Comparison of ENCODE assay signal across 23 cellular contexts in genomic region chr9:132511191-132511999, GRCh38.
"Had no signal": no experiment of that assay in that cellular context is flagged by ENCODE, and none has a peak within 500 bp of the region (broad histone marks: within the 10 kb centered on the region; RNA-seq: fewer than 3 reads in every experiment).

No MANE protein-coding gene starts in this region.

- H3K9me3 ChIP-seq: SJSA1 had no signal

- H3K9me3 Mint-ChIP-seq: IgD-negative memory B cell had no signal

- H3K4me2 ChIP-seq: KMS-11 had no signal

- ATAC-seq: K562 had no signal

- H3K27ac Mint-ChIP-seq: IgD-negative memory B cell had no signal

- DNase-seq: Kasumi-1, MM.1S, NCI-H1092 treated with DMSO at 0.1 percent for 48 hours, NCI-H1436, NCI-H187, NCI-H2029, NCI-H2081 treated with DMSO at 0.1 percent for 48 hours, NCI-H2171, NCI-H226, NCI-H446, NCI-H510A, NCI-H524 treated with DMSO at 0.1 percent for 48 hours, NCI-H69, NCI-H774, Right ventricle myocardium superior, RPMI8226, SIG-M5 had no signal

- H3K4me1 ChIP-seq: SJSA1 had no signal

- H3K36me3 ChIP-seq: SJSA1 had no signal

- H3K4me3 ChIP-seq: K562, SJSA1, SK-N-MC had no signal

- H3K4me3 Mint-ChIP-seq: IgD-negative memory B cell had no signal

- FAIRE-seq: K562, RCC 7860 had no signal

- H3K36me3 Mint-ChIP-seq: IgD-negative memory B cell had no signal

- H3K27ac ChIP-seq: KMS-11, SJSA1, SK-N-MC had no signal

- H3K9ac ChIP-seq: KMS-11 had no signal
